Comparison of ENCODE assay signal across 20 cellular contexts in genomic region chr19:2608602-2608922, GRCh38.
DNase-seq lines count a peak whose midpoint lies in the region; ATAC-seq and TF ChIP-seq lines count a peak whose summit lies in the region.
"Had no signal": no experiment of that assay in that cellular context is flagged by ENCODE, and none has a peak within 500 bp of the region (broad histone marks: within the 10 kb centered on the region; RNA-seq: fewer than 3 reads in every experiment).

No MANE protein-coding gene starts in this region.

- peaks cover 7% of the 10 kb centered on the region for H3K27me3 ChIP-seq in OCI-LY3 (ENCODE audit: low read depth, low read length)
- no peaks in the 10 kb centered on the region for H3K27me3 ChIP-seq in muscle layer of colon (ENCODE audit: control insufficient read depth in 1 of 2, insufficient read depth in 2 of 2, low read length in 2 of 2)
- H3K27me3 ChIP-seq: adrenal gland, breast epithelium, stomach, transverse colon had no signal

- CTCF ChIA-PET in activated CD4-positive, alpha-beta T cell treated with anti-CD3 and anti-CD28 coated beads for 36 hours (lab: Charles Lee): interaction anchor here (0.7 to 5.0 kb wide), 10 partner anchors 8 to 148 kb away, joined by 3 to 65 read pairs (median 4); partner anchors contain the start of gene GADD45B

- H3K9ac ChIP-seq in OCI-LY3 (ENCODE audit: low read length) (peak overlapping the region; percentile 53), muscle layer of colon (ENCODE audit: low read length) (no peak overlapping the region)

- H3K4me3 ChIP-seq in GM08714 (ENCODE audit: low read length) (peak overlapping the region; percentile 50; the same call in 1 of the 2 replicates), OCI-LY3 (ENCODE audit: low read length) (peak overlapping the region; percentile 72), muscle layer of colon (ENCODE audit: low read depth in 1 of 2, low read length in 2 of 2) (no peak overlapping the region)
- H3K4me3 ChIP-seq: adrenal gland, breast epithelium, PC-9, SJCRH30, stomach, transverse colon had no signal

- H3K4me3 Mint-ChIP-seq in activated CD4-positive, alpha-beta T cell treated with anti-CD3 and anti-CD28 coated beads for 36 hours: no peak overlapping the region
- H3K4me3 Mint-ChIP-seq: neural crest cell had no signal

- H3K36me3 ChIP-seq in OCI-LY3 (replicated peaks; ENCODE audit: low read depth, low read length) (peaks cover 4% of the 10 kb centered on the region), muscle layer of colon (ENCODE audit: insufficient read depth, low read length) (no peaks in the 10 kb centered on the region)
- H3K36me3 ChIP-seq: adrenal gland, BE2C, breast epithelium, SJCRH30, stomach, transverse colon had no signal

- POLR2A ChIA-PET in activated CD4-positive, alpha-beta T cell treated with anti-CD3 and anti-CD28 coated beads for 36 hours (lab: Charles Lee): interaction anchor here (2.4 to 4.8 kb wide), 2 partner anchors 10 to 132 kb away, joined by 15 to 55 read pairs; partner anchors contain the start of gene GADD45B

- no peaks in the 10 kb centered on the region for H3K79me2 ChIP-seq in OCI-LY3 (ENCODE audit: low read length)

- intact Hi-C loops in activated CD4-positive, alpha-beta T cell treated with anti-CD3 and anti-CD28 coated beads for 36 hours (cut with DNase I, micrococcal nuclease): loop anchor here (1.0 to 5.0 kb wide), 5 partner anchors 9 to 132 kb away; partner anchors contain the start of gene GADD45B (in 1 of the 2)

- DNase-seq in activated CD4-positive, alpha-beta T cell treated with anti-CD3 and anti-CD28 coated beads for 36 hours: no peak
- no peak for DNase-seq in activated CD4-positive, alpha-beta T cell treated with anti-CD3 and anti-CD28 coated beads for 1 hour
- DNase-seq in NCI-H2107 (lab: John Stamatoyannopoulos, UW): no peak
- DNase-seq in SW 1271 (lab: John Stamatoyannopoulos, UW): no peak
- DNase-seq in DMS153 (lab: John Stamatoyannopoulos, UW): no peak
- DNase-seq: BE2C, cortex of kidney, NCI-H1694, PC-9, SJCRH30, stomach had no signal

- H3K36me3 Mint-ChIP-seq in activated CD4-positive, alpha-beta T cell treated with anti-CD3 and anti-CD28 coated beads for 36 hours (ENCODE audit: low read depth): peaks cover 4% of the 10 kb centered on the region

- H3K27ac ChIP-seq in OCI-LY3 (ENCODE audit: low read length) (peak overlapping the region; percentile 75), muscle layer of colon (ENCODE audit: low read depth, low read length) (peak overlapping the region; percentile 44)
- H3K27ac ChIP-seq: 22Rv1, adrenal gland, breast epithelium, PC-9, SJCRH30 had no signal

- H3K9me3 Mint-ChIP-seq in activated CD4-positive, alpha-beta T cell treated with anti-CD3 and anti-CD28 coated beads for 36 hours (ENCODE audit: low read depth): no peaks in the 10 kb centered on the region
- H3K9me3 Mint-ChIP-seq: activated T-helper 1 cell treated with anti-CD3 and anti-CD28 coated beads, Interleukin-12 subunit alpha, Interleukin-12 subunit beta, Interleukin-2, Interleukin-4 antibody, amounts not matched to agents 30 ng/mL and 10 ng/mL and 1 ng/mL, durations not matched to agents 14 hours and 24 hours and 36 hours; neural crest cell had no signal

- TF ChIP-seq CTCF in OCI-LY3 (IDR thresholded peaks at IDR 0.05; ENCODE audit: low read depth, low read length): no peak

- no peak overlapping the region for H3K27ac Mint-ChIP-seq in activated CD4-positive, alpha-beta T cell treated with anti-CD3 and anti-CD28 coated beads for 36 hours

- H4K20me1 ChIP-seq in OCI-LY3 (ENCODE audit: insufficient read depth, low read length): no peaks in the 10 kb centered on the region

- peak; percentile 30 for ATAC-seq in activated CD4-positive, alpha-beta T cell treated with anti-CD3 and anti-CD28 coated beads for 36 hours

- H3K27me3 Mint-ChIP-seq in activated CD4-positive, alpha-beta T cell treated with anti-CD3 and anti-CD28 coated beads for 36 hours: peaks cover 8% of the 10 kb centered on the region

- H2AFZ ChIP-seq in OCI-LY3 (ENCODE audit: low read depth, low read length): no peak overlapping the region
- H2AFZ ChIP-seq: PC-9 had no signal

- H3K4me1 Mint-ChIP-seq in activated CD4-positive, alpha-beta T cell treated with anti-CD3 and anti-CD28 coated beads for 36 hours: peaks cover 43% of the 10 kb centered on the region

- H3K4me2 ChIP-seq in OCI-LY3 (ENCODE audit: low read length): peak overlapping the region; percentile 89
- H3K4me2 ChIP-seq: PC-9 had no signal

- H3K4me1 ChIP-seq in OCI-LY3 (ENCODE audit: low read length) (peaks cover 53% of the 10 kb centered on the region), muscle layer of colon (ENCODE audit: insufficient read depth, low read length) (peaks cover 4% of the 10 kb centered on the region)
- H3K4me1 ChIP-seq: BE2C, SJCRH30 had no signal

- H3K9me3 ChIP-seq in OCI-LY3 (ENCODE audit: insufficient read depth, low read length) (no peaks in the 10 kb centered on the region), muscle layer of colon (ENCODE audit: low read length) (no peaks in the 10 kb centered on the region)
- H3K9me3 ChIP-seq: adrenal gland, BE2C, breast epithelium, SJCRH30, stomach, transverse colon had no signal

Comparison
In these comparisons a context has a peak if more than half of its experiments do, and no peak if none do; other contexts are left out.
1. H3K4me3 ChIP-seq: peak in GM08714 (single experiment) and OCI-LY3 (single experiment); none in muscle layer of colon (0 of 2).